Comparison of ENCODE assay signal across 7 cellular contexts in genomic region chr5:168291961-168292782, GRCh38. TPM values are rescaled to one million over a fixed set of nuclear protein-coding genes. Genes with fewer than 3 reads are reported as not detected.
A peak's percentile ranks its signal among the peaks of the same experiment; 100 is the strongest.
DNase-seq lines count a peak whose midpoint lies in the region; ATAC-seq and TF ChIP-seq lines count a peak whose summit lies in the region.

No MANE protein-coding gene starts in this region.

- TF ChIP-seq CTCF in fibroblast of lung (conservative IDR thresholded peaks at IDR 0.05 in 1 of 2, IDR thresholded peaks at IDR 0.05 in 1 of 2; ENCODE audit: low read depth in 1 of 2, low read length in 2 of 2): peak in 1 of 2 donors; percentile 3

- H3K9ac ChIP-seq in fibroblast of lung (ENCODE audit: insufficient read depth, low read length) (peak overlapping the region; percentile 28), rectal smooth muscle tissue (ENCODE audit: low read length) (no peak overlapping the region)

- no peaks in the 10 kb centered on the region for H3K79me2 ChIP-seq in fibroblast of lung (ENCODE audit: control insufficient read depth, insufficient read depth, low read length)

- H3K4me1 Mint-ChIP-seq in naive thymus-derived CD8-positive, alpha-beta T cell: peaks cover 0 to 16% (median 4%) of the 10 kb centered on the region in 4 donors

- peak; percentile 17 for ATAC-seq in GM18519 (IDR thresholded peaks at IDR 0.05; ENCODE audit: low FRiP score, unreplicated experiment)
- peak; percentile 29 for ATAC-seq in HG02759 (IDR thresholded peaks at IDR 0.05; ENCODE audit: unreplicated experiment)
- no peak for ATAC-seq in naive thymus-derived CD8-positive, alpha-beta T cell

- peaks cover 0 to 13% (median 0%) of the 10 kb centered on the region in 9 donors for H3K9me3 Mint-ChIP-seq in naive thymus-derived CD8-positive, alpha-beta T cell

- H3K27ac ChIP-seq in fibroblast of lung (ENCODE audit: insufficient read depth, low read length): no peak overlapping the region
- H3K27ac ChIP-seq in rectal smooth muscle tissue (ENCODE audit: low read depth, low read length): no peak overlapping the region

- POLR2A ChIA-PET in naive thymus-derived CD8-positive, alpha-beta T cell (lab: Charles Lee): no interaction called here

- H3K36me3 Mint-ChIP-seq in naive thymus-derived CD8-positive, alpha-beta T cell: peaks cover 2 to 6% (median 5%) of the 10 kb centered on the region in 3 donors

- H3K27me3 ChIP-seq in fibroblast of lung (ENCODE audit: control insufficient read depth, insufficient read depth, low read length) (no peaks in the 10 kb centered on the region), rectal smooth muscle tissue (ENCODE audit: control insufficient read depth, insufficient read depth, low read length) (peaks cover 4% of the 10 kb centered on the region)

- H4K20me1 ChIP-seq in fibroblast of lung (ENCODE audit: control insufficient read depth, extremely low read depth, insufficient read depth, low read length): no peaks in the 10 kb centered on the region

- no peaks in the 10 kb centered on the region for H3K9me3 ChIP-seq in fibroblast of lung (ENCODE audit: control insufficient read depth, insufficient read depth, low read depth, low read length)

- H3K36me3 ChIP-seq in fibroblast of lung (ENCODE audit: control insufficient read depth, insufficient read depth, low read length): no peaks in the 10 kb centered on the region
- no peaks in the 10 kb centered on the region for H3K36me3 ChIP-seq in rectal smooth muscle tissue (ENCODE audit: control insufficient read depth, insufficient read depth, low read length)

- H3K4me1 ChIP-seq in fibroblast of lung (ENCODE audit: control insufficient read depth, extremely low read depth, insufficient read depth, low read length) (no peaks in the 10 kb centered on the region), rectal smooth muscle tissue (ENCODE audit: control insufficient read depth, insufficient read depth, low read length) (no peaks in the 10 kb centered on the region)

- H2AFZ ChIP-seq in fibroblast of lung (ENCODE audit: low read length): no peak overlapping the region

- no peak overlapping the region for H3K27ac Mint-ChIP-seq in naive thymus-derived CD8-positive, alpha-beta T cell

- H3K4me2 ChIP-seq in fibroblast of lung (ENCODE audit: extremely low read depth, insufficient read depth, low read length): no peak overlapping the region

- peaks cover 32 to 69% (median 47%) of the 10 kb centered on the region in 5 donors for H3K27me3 Mint-ChIP-seq in naive thymus-derived CD8-positive, alpha-beta T cell

- H3K4me3 Mint-ChIP-seq in naive thymus-derived CD8-positive, alpha-beta T cell: peak overlapping the region in 3 of 10 donors; percentile 11 to 57 (median 50)

- H3K4me3 ChIP-seq in fibroblast of lung (replicated peaks in 1 of 4; ENCODE audit: control extremely low read depth in 1 of 4, insufficient read depth in 1 of 4, low read depth in 3 of 4, low read length in 4 of 4): peak overlapping the region in 3 of 4 experiments; percentile 16 to 55 (median 50)
- peak overlapping the region; percentile 42 for H3K4me3 ChIP-seq in rectal smooth muscle tissue (ENCODE audit: low read length)

- DNase-seq in RPMI8226: peak; percentile 57
- peak in 1 of 2 donors; percentile 9 for DNase-seq in fibroblast of lung (ENCODE audit: low read depth in 2 of 2)
- DNase-seq in naive thymus-derived CD8-positive, alpha-beta T cell: no peak
- no peak for DNase-seq in NCI-H524 treated with DMSO at 0.1 percent for 48 hours (lab: John Stamatoyannopoulos, UW)

RNA-seq across cellular contexts. Expression of gene WWC1, which starts 0.7 kb away (rescaled TPM):
- total RNA-seq in fibroblast of lung: 2.5 and 4.9 TPM in 2 replicates
- 3.2 and 3.3 TPM in 2 replicates for polyA plus RNA-seq in fibroblast of lung
- 4.2 and 5.5 TPM in 2 replicates for polyA plus RNA-seq in fibroblast of lung (2012)
- polyA minus RNA-seq in fibroblast of lung (ENCODE audit: low replicate concordance): 10.0 and 12.1 TPM in 2 replicates
- under 1 TPM in 1 of 2 experiments, not detected in 1; 0.62 TPM for total RNA-seq in naive thymus-derived CD8-positive, alpha-beta T cell
- under 1 TPM in 1 of 3 donors, not detected in 2; 0.15 TPM for polyA plus RNA-seq in naive thymus-derived CD8-positive, alpha-beta T cell

Comparison
In these comparisons a context has a peak if more than half of its experiments do, and no peak if none do; other contexts are left out.
1. ATAC-seq: peak in GM18519 (single experiment) and HG02759 (single experiment); none in naive thymus-derived CD8-positive, alpha-beta T cell (0 of 2).